Comparison of ENCODE assay signal across 10 cellular contexts in genomic region chr4:3122081-3122563, GRCh38. TPM values are rescaled to one million over a fixed set of nuclear protein-coding genes. Genes with fewer than 3 reads are reported as not detected.
A peak's percentile ranks its signal among the peaks of the same experiment; 100 is the strongest.
DNase-seq lines count a peak whose midpoint lies in the region; TF ChIP-seq lines count a peak whose summit lies in the region.
"Had no signal": no experiment of that assay in that cellular context is flagged by ENCODE, and none has a peak within 500 bp of the region (broad histone marks: within the 10 kb centered on the region; RNA-seq: fewer than 3 reads in every experiment).

No MANE protein-coding gene starts in this region.

- H3K9me3 Mint-ChIP-seq in progenitor cell of endocrine pancreas (ENCODE audit: low read depth), result no peaks in the 10 kb centered on the region
- no peaks in the 10 kb centered on the region for H3K9me3 Mint-ChIP-seq in CD8-positive, alpha-beta memory T cell

- H3K27me3 Mint-ChIP-seq in progenitor cell of endocrine pancreas, result no peaks in the 10 kb centered on the region
- no peaks in the 10 kb centered on the region for H3K27me3 Mint-ChIP-seq in CD8-positive, alpha-beta memory T cell

- no peak for TF ChIP-seq EP300 in suprapubic skin (IDR thresholded peaks at IDR 0.05)

- H3K36me3 ChIP-seq in SK-N-MC (ENCODE audit: insufficient read depth, low read length) (peaks cover 50% of the 10 kb centered on the region), tibial artery (peaks cover 36 to 69% (median 46%) of the 10 kb centered on the region in 3 donors), suprapubic skin (peaks cover 70% of the 10 kb centered on the region)
- peaks cover 6% of the 10 kb centered on the region for H3K36me3 ChIP-seq in CD8-positive, alpha-beta memory T cell (ENCODE audit: insufficient read depth, low read length)

- H3K4me3 Mint-ChIP-seq in progenitor cell of endocrine pancreas (ENCODE audit: low read depth), result no peak overlapping the region
- H3K4me3 Mint-ChIP-seq in CD8-positive, alpha-beta memory T cell, result no peak overlapping the region

- peak overlapping the region; percentile 76 for H3K27ac Mint-ChIP-seq in progenitor cell of endocrine pancreas
- H3K27ac Mint-ChIP-seq in CD8-positive, alpha-beta memory T cell, result peak overlapping the region in 2 of 8 donors; percentile 42 to 52

- TF ChIP-seq CTCF in fibroblast of pulmonary artery (IDR thresholded peaks at IDR 0.05; ENCODE audit: low read length, missing control alignments), result no peak
- TF ChIP-seq CTCF in progenitor cell of endocrine pancreas (IDR thresholded peaks at IDR 0.05; ENCODE audit: unreplicated experiment), result no peak
- no peak for TF ChIP-seq CTCF in tibial artery (IDR thresholded peaks at IDR 0.05)
- TF ChIP-seq CTCF in suprapubic skin (IDR thresholded peaks at IDR 0.05), result no peak

- WGBS in suprapubic skin, result 67% methylated on average over 9 of the region's 9 CpGs

- peaks cover 3% of the 10 kb centered on the region for H3K4me1 Mint-ChIP-seq in progenitor cell of endocrine pancreas (ENCODE audit: low read depth)
- peaks cover 3 to 6% (median 6%) of the 10 kb centered on the region in 3 donors for H3K4me1 Mint-ChIP-seq in CD8-positive, alpha-beta memory T cell

- peak overlapping the region; percentile 64 for H3K9ac ChIP-seq in SK-N-MC (ENCODE audit: insufficient read length)

- H3K4me3 ChIP-seq in SK-N-MC (peak overlapping the region; percentile 64), fibroblast of pulmonary artery (replicated peaks; ENCODE audit: low read depth, low read length) (no peak overlapping the region), tibial artery (no peak overlapping the region), suprapubic skin (no peak overlapping the region)
- no peak overlapping the region for H3K4me3 ChIP-seq in CD8-positive, alpha-beta memory T cell (ENCODE audit: low read length)

- POLR2A ChIA-PET in CD8-positive, alpha-beta memory T cell (lab: Charles Lee), result no interaction called here

- DNase-seq in EL (peak; percentile 58), SK-N-MC (ENCODE audit: low read depth, low spot score) (peak; percentile 99), fibroblast of pulmonary artery (ENCODE audit: low read depth) (peak; percentile 89), progenitor cell of endocrine pancreas (ENCODE audit: low spot score, unreplicated experiment) (no peak), NCI-H128 (lab: John Stamatoyannopoulos, UW; ENCODE audit: unreplicated experiment) (no peak), tibial artery (no peak), suprapubic skin (ENCODE audit: low spot score in 2 of 2) (no peak)
- DNase-seq in CD8-positive, alpha-beta memory T cell, result no peak
- DNase-seq: NCI-H524, retina had no signal

- H3K36me3 Mint-ChIP-seq in progenitor cell of endocrine pancreas (ENCODE audit: insufficient read depth), result peaks cover 18% of the 10 kb centered on the region
- peaks cover 8 to 85% (median 27%) of the 10 kb centered on the region in 3 donors for H3K36me3 Mint-ChIP-seq in CD8-positive, alpha-beta memory T cell

- no peak for TF ChIP-seq POLR2A in suprapubic skin (IDR thresholded peaks at IDR 0.05)

- H3K9me3 ChIP-seq in SK-N-MC (ENCODE audit: low read depth, low read length) (peaks cover 5% of the 10 kb centered on the region; the same call in 1 of the 2 replicates), tibial artery (no peaks in the 10 kb centered on the region), suprapubic skin (no peaks in the 10 kb centered on the region)
- H3K9me3 ChIP-seq in CD8-positive, alpha-beta memory T cell (ENCODE audit: low read length), result no peaks in the 10 kb centered on the region

- intact Hi-C loops in tibial artery (cut with DNase I; ENCODE audit: low total_unique reads), result no loop called here

- peaks cover 8% of the 10 kb centered on the region for H3K4me1 ChIP-seq in CD8-positive, alpha-beta memory T cell (ENCODE audit: insufficient read depth, low read length)
- H3K4me1 ChIP-seq in tibial artery (peaks cover 0 to 10% (median 0%) of the 10 kb centered on the region in 4 donors), suprapubic skin (no peaks in the 10 kb centered on the region)

- H3K27ac ChIP-seq in SK-N-MC (peak overlapping the region; percentile 99), tibial artery (no peak overlapping the region), suprapubic skin (no peak overlapping the region)
- no peak overlapping the region for H3K27ac ChIP-seq in CD8-positive, alpha-beta memory T cell (ENCODE audit: low read depth, low read length)

- no peaks in the 10 kb centered on the region for H3K27me3 ChIP-seq in CD8-positive, alpha-beta memory T cell (ENCODE audit: insufficient read depth, low read length, poor library complexity, severe bottlenecking)
- H3K27me3 ChIP-seq in tibial artery (no peaks in the 10 kb centered on the region), suprapubic skin (no peaks in the 10 kb centered on the region)

- CTCF ChIA-PET in CD8-positive, alpha-beta memory T cell (lab: Charles Lee), result no interaction called here

RNA-seq across cellular contexts. Expression of gene HTT, which starts 47.6 kb away (rescaled TPM):
- total RNA-seq in progenitor cell of endocrine pancreas (82.8 and 89.4 TPM in 2 replicates), suprapubic skin (100 to 1,000 TPM in 1 of 4 donors, 10 to 100 TPM in 3; 50.1 to 192 (median 81.0) TPM)
- total RNA-seq in CD8-positive, alpha-beta memory T cell, result 10 to 100 TPM; 54.7 to 58.6 TPM
- polyA plus RNA-seq in CD8-positive, alpha-beta memory T cell, result 5.1 TPM

RNA-seq across cellular contexts. Expression of gene HTT-AS, which starts 47.8 kb away (rescaled TPM):
- total RNA-seq in progenitor cell of endocrine pancreas (not detected in 2 replicates), suprapubic skin (not detected)
- total RNA-seq in CD8-positive, alpha-beta memory T cell, result not detected
- polyA plus RNA-seq in CD8-positive, alpha-beta memory T cell, result not detected

Comparison
In these comparisons a context has a peak if more than half of its experiments do, and no peak if none do; other contexts are left out.
1. DNase-seq: peak in EL (single experiment), SK-N-MC (single experiment) and fibroblast of pulmonary artery (single experiment); none in progenitor cell of endocrine pancreas (single experiment), NCI-H128 (single experiment), CD8-positive, alpha-beta memory T cell (0 of 5), tibial artery (0 of 2) and suprapubic skin (0 of 2).